In genomic region chr9:7001571-7001970, GRCh38 we compare ENCODE assay signal across 25 cellular contexts.
DNase-seq lines count a peak whose midpoint lies in the region; ATAC-seq, FAIRE-seq and TF ChIP-seq lines count a peak whose summit lies in the region.
"Had no signal": no experiment of that assay in that cellular context is flagged by ENCODE, and none has a peak within 500 bp of the region (broad histone marks: within the 10 kb centered on the region; RNA-seq: fewer than 3 reads in every experiment).

No MANE protein-coding gene starts in this region.

- in situ Hi-C loops in HepG2 (cut with HindIII; ENCODE audit: extremely low pct_ligation_motif_present, low pct_unique_long_range_greater_than_20kb), result no loop called here
- in situ Hi-C loops in K562 (cut with MboI), result no loop called here
- in situ Hi-C loops in transverse colon (cut with MboI; ENCODE audit: low pct_ligation_motif_present in 1 of 4, low pct_unique_long_range_greater_than_20kb in 1 of 4, low sequenced_read_pairs in 3 of 4), result no loop called here

- no peaks in the 10 kb centered on the region for H3K9me3 Mint-ChIP-seq in activated CD8-positive, alpha-beta T cell treated with anti-CD3 and anti-CD28 coated beads for 36 hours
- H3K9me3 Mint-ChIP-seq in activated CD8-positive, alpha-beta T cell treated with anti-CD3 and anti-CD28 coated beads, Interleukin-2, amount 10 ng/mL, durations not matched to agents 7 days and 5 days (ENCODE audit: insufficient read depth), result no peaks in the 10 kb centered on the region
- H3K9me3 Mint-ChIP-seq: CD14-positive monocyte; CD4-positive, alpha-beta T cell; CD8-positive, alpha-beta memory T cell had no signal

- no peak for DNase-seq in activated CD8-positive, alpha-beta T cell treated with anti-CD3 and anti-CD28 coated beads for 36 hours
- no peak for DNase-seq in activated CD8-positive, alpha-beta T cell treated with anti-CD3 and anti-CD28 coated beads, Interleukin-2, amount 10 ng/mL, durations not matched to agents 7 days and 5 days
- DNase-seq in HepG2 (ENCODE audit: low spot score), result no peak
- DNase-seq in right lobe of liver, result no peak
- DNase-seq in K562 (ENCODE audit: extremely low read depth in 1 of 4, low spot score in 3 of 4), result no peak
- no peak for DNase-seq in transverse colon
- no peak for DNase-seq in urothelium cell line (ENCODE audit: low spot score)
- DNase-seq in AG08395 (ENCODE audit: low spot score), result no peak
- DNase-seq: AML-193; BE2C; CD4-positive, alpha-beta T cell; CD8-positive, alpha-beta memory T cell; DMS 273 treated with DMSO at 0.1 percent for 48 hours; DMS79; EL; GDM1; GOT3; HCEC 1CT had no signal

- H3K79me2 ChIP-seq in HepG2 (ENCODE audit: insufficient read depth, low read length), result no peaks in the 10 kb centered on the region
- no peaks in the 10 kb centered on the region for H3K79me2 ChIP-seq in K562 (ENCODE audit: control insufficient read depth, insufficient read depth, low read length)

- no peaks in the 10 kb centered on the region for H3K9me1 ChIP-seq in K562 (ENCODE audit: control insufficient read depth, insufficient read depth, low read length)

- WGBS in HepG2 (ENCODE audit: low lambda C conversion rate), result 96% methylated on average over 1 of the region's 1 CpG
- WGBS in right lobe of liver (ENCODE audit: insufficient coverage, low coverage, low lambda C conversion rate, missing lambda C conversion rate), result 89% methylated on average over 1 of the region's 1 CpG
- WGBS in K562 (ENCODE audit: insufficient coverage, low coverage, missing lambda C conversion rate), result 20% methylated on average over 1 of the region's 1 CpG
- WGBS in transverse colon (ENCODE audit: low coverage in 1 of 2), 2 donors, result 78 to 82% methylated on average over 1 of the region's 1 CpG

- no peak for TF ChIP-seq CTCF in activated CD8-positive, alpha-beta T cell treated with anti-CD3 and anti-CD28 coated beads for 36 hours (IDR thresholded peaks at IDR 0.05)
- TF ChIP-seq CTCF in HepG2 (CRISPR knock-in tag; IDR thresholded peaks at IDR 0.05) (no peak), right lobe of liver (IDR thresholded peaks at IDR 0.05) (no peak), K562 (IDR thresholded peaks at IDR 0.05 in 2 of 3, conservative IDR thresholded peaks at IDR 0.05 in 1 of 3; ENCODE audit: insufficient read depth in 2 of 3, low read depth in 1 of 3, low read length in 3 of 3) (no peak), transverse colon (IDR thresholded peaks at IDR 0.05) (no peak)

- BruUV-seq in HepG2 (replicated peaks; lab: Mats Ljungman, UMichigan) (no TSS peak), K562 (replicated peaks; lab: Mats Ljungman, UMichigan) (no TSS peak)

- no peaks in the 10 kb centered on the region for H3K4me1 Mint-ChIP-seq in activated CD8-positive, alpha-beta T cell treated with anti-CD3 and anti-CD28 coated beads for 36 hours (ENCODE audit: low read depth)
- no peaks in the 10 kb centered on the region for H3K4me1 Mint-ChIP-seq in activated CD8-positive, alpha-beta T cell treated with anti-CD3 and anti-CD28 coated beads, Interleukin-2, amount 10 ng/mL, durations not matched to agents 7 days and 5 days (ENCODE audit: low read depth)

- FAIRE-seq in HepG2 (lab: Jason Lieb, UNC), result no peak
- no peak for FAIRE-seq in K562 (lab: Jason Lieb, UNC)
- no peak for FAIRE-seq in urothelium cell line (lab: Jason Lieb, UNC)
- FAIRE-seq: A204.1, D721Med, GM12878, H54 had no signal

- H3K27me3 ChIP-seq in HepG2 (ENCODE audit: control insufficient read depth in 1 of 2, insufficient read depth in 2 of 2, low read length in 2 of 2), result no peaks in the 10 kb centered on the region
- no peaks in the 10 kb centered on the region for H3K27me3 ChIP-seq in right lobe of liver
- H3K27me3 ChIP-seq in K562 (ENCODE audit: control insufficient read depth in 2 of 2, insufficient read depth in 2 of 2, low read length in 2 of 2), result no peaks in the 10 kb centered on the region
- H3K27me3 ChIP-seq in transverse colon, result no peaks in the 10 kb centered on the region
- H3K27me3 ChIP-seq: BE2C; BLaER1 treated with 17β-estradiol and CSF1 and Interleukin-3, amounts not matched to agents 10 nM and 100 nM had no signal

- H3K4me3 Mint-ChIP-seq in activated CD8-positive, alpha-beta T cell treated with anti-CD3 and anti-CD28 coated beads for 36 hours, result no peak overlapping the region
- H3K4me3 Mint-ChIP-seq in activated CD8-positive, alpha-beta T cell treated with anti-CD3 and anti-CD28 coated beads, Interleukin-2, amount 10 ng/mL, durations not matched to agents 7 days and 5 days, result no peak overlapping the region
- H3K4me3 Mint-ChIP-seq: CD14-positive monocyte; CD4-positive, alpha-beta T cell; CD8-positive, alpha-beta memory T cell had no signal

- TF ChIP-seq EP300 in HepG2 (IDR thresholded peaks at IDR 0.05; ENCODE audit: low read depth in 2 of 2, low read length in 2 of 2), result no peak
- TF ChIP-seq EP300 in HepG2 (CRISPR knock-in tag; IDR thresholded peaks at IDR 0.05; ENCODE audit: borderline replicate concordance), result no peak
- no peak for TF ChIP-seq EP300 in K562 (IDR thresholded peaks at IDR 0.05; ENCODE audit: low read length)
- no peak for TF ChIP-seq EP300 in transverse colon (IDR thresholded peaks at IDR 0.05; ENCODE audit: low read depth)

- H3K27me3 Mint-ChIP-seq in activated CD8-positive, alpha-beta T cell treated with anti-CD3 and anti-CD28 coated beads for 36 hours, result no peaks in the 10 kb centered on the region
- no peaks in the 10 kb centered on the region for H3K27me3 Mint-ChIP-seq in activated CD8-positive, alpha-beta T cell treated with anti-CD3 and anti-CD28 coated beads, Interleukin-2, amount 10 ng/mL, durations not matched to agents 7 days and 5 days (ENCODE audit: low read depth)
- H3K27me3 Mint-ChIP-seq: CD4-positive, alpha-beta T cell; CD8-positive, alpha-beta memory T cell had no signal

- POLR2A ChIA-PET in activated CD8-positive, alpha-beta T cell treated with anti-CD3 and anti-CD28 coated beads for 36 hours (lab: Charles Lee), result no interaction called here
- POLR2A ChIA-PET in activated CD8-positive, alpha-beta T cell treated with anti-CD3 and anti-CD28 coated beads, Interleukin-2, amount 10 ng/mL, durations not matched to agents 7 days and 5 days (lab: Charles Lee), result no interaction called here
- POLR2A ChIA-PET in HepG2 (lab: Yijun Ruan, JAX), result no interaction called here
- POLR2A ChIA-PET in K562 (lab: Yijun Ruan, JAX), result interaction anchor here (0.7 kb wide), 1 partner anchor 20 kb away, joined by 4 read pairs; no protein-coding TSS in a partner anchor

- TF ChIP-seq RAD21 in HepG2 (CRISPR knock-in tag; IDR thresholded peaks at IDR 0.05) (no peak), K562 (CRISPR knock-in tag; conservative IDR thresholded peaks at IDR 0.05 in 1 of 2, IDR thresholded peaks at IDR 0.05 in 1 of 2) (no peak)

- H3K9me3 ChIP-seq in HepG2 (ENCODE audit: low read length) (no peaks in the 10 kb centered on the region), right lobe of liver (no peaks in the 10 kb centered on the region), K562 (replicated peaks; ENCODE audit: control insufficient read depth, insufficient read depth, low read depth, low read length) (no peaks in the 10 kb centered on the region), transverse colon (no peaks in the 10 kb centered on the region)
- H3K9me3 ChIP-seq: BE2C had no signal

- TF ChIP-seq POLR2A in HepG2 (IDR thresholded peaks at IDR 0.05; ENCODE audit: insufficient read depth in 1 of 2, low read depth in 2 of 2, low read length in 2 of 2), result no peak
- TF ChIP-seq POLR2A in right lobe of liver (IDR thresholded peaks at IDR 0.05), result no peak
- no peak for TF ChIP-seq POLR2A in K562 (conservative IDR thresholded peaks at IDR 0.05)
- no peak for TF ChIP-seq POLR2A in transverse colon (IDR thresholded peaks at IDR 0.05)

- CTCF ChIA-PET in activated CD8-positive, alpha-beta T cell treated with anti-CD3 and anti-CD28 coated beads for 36 hours (lab: Charles Lee), result interaction anchor here (2.1 kb wide), 1 partner anchor 10 kb away, joined by 6 read pairs; no protein-coding TSS in a partner anchor
- CTCF ChIA-PET in activated CD8-positive, alpha-beta T cell treated with anti-CD3 and anti-CD28 coated beads, Interleukin-2, amount 10 ng/mL, durations not matched to agents 7 days and 5 days (lab: Charles Lee), result interaction anchor here (0.7 to 1.3 kb wide), 2 partner anchors 15 to 264 kb away, joined by 3 read pairs; no protein-coding TSS in a partner anchor
- CTCF ChIA-PET in HepG2 (lab: Yijun Ruan, JAX; ENCODE audit: low intra/inter-chr PET ratio, low total read pairs) (no interaction called here), K562 (lab: Yijun Ruan, JAX; ENCODE audit: low intra/inter-chr PET ratio) (no interaction called here)

- H3K9ac ChIP-seq in HepG2 (ENCODE audit: insufficient read depth, low read depth, low read length), result no peak overlapping the region
- no peak overlapping the region for H3K9ac ChIP-seq in K562 (ENCODE audit: insufficient read depth in 1 of 2, low read depth in 2 of 2, low read length in 2 of 2)
- H3K9ac ChIP-seq: BLaER1 treated with 17β-estradiol and CSF1 and Interleukin-3, amounts not matched to agents 10 nM and 100 nM had no signal

- no peaks in the 10 kb centered on the region for H4K20me1 ChIP-seq in HepG2 (ENCODE audit: insufficient read depth, low read length)
- H4K20me1 ChIP-seq in K562 (replicated peaks; ENCODE audit: control insufficient read depth, insufficient read depth, low read length), result no peaks in the 10 kb centered on the region

- intact Hi-C loops in activated CD8-positive, alpha-beta T cell treated with anti-CD3 and anti-CD28 coated beads for 36 hours (cut with micrococcal nuclease), result no loop called here
- intact Hi-C loops in HepG2 (cut with micrococcal nuclease; ENCODE audit: unreplicated experiment), result no loop called here
- intact Hi-C loops in right lobe of liver (cut with DNase I), result no loop called here
- intact Hi-C loops in K562 (cut with micrococcal nuclease), result no loop called here
- intact Hi-C loops in transverse colon (cut with DNase I; ENCODE audit: low total_unique reads), result no loop called here

- H3K27ac Mint-ChIP-seq in activated CD8-positive, alpha-beta T cell treated with anti-CD3 and anti-CD28 coated beads for 36 hours, result peak overlapping the region; percentile 0
- H3K27ac Mint-ChIP-seq in activated CD8-positive, alpha-beta T cell treated with anti-CD3 and anti-CD28 coated beads, Interleukin-2, amount 10 ng/mL, durations not matched to agents 7 days and 5 days, result no peak overlapping the region
- H3K27ac Mint-ChIP-seq: CD14-positive monocyte; CD4-positive, alpha-beta T cell had no signal

- peaks cover 26% of the 10 kb centered on the region for H3K36me3 Mint-ChIP-seq in activated CD8-positive, alpha-beta T cell treated with anti-CD3 and anti-CD28 coated beads for 36 hours (ENCODE audit: low read depth)
- peaks cover 33% of the 10 kb centered on the region for H3K36me3 Mint-ChIP-seq in activated CD8-positive, alpha-beta T cell treated with anti-CD3 and anti-CD28 coated beads, Interleukin-2, amount 10 ng/mL, durations not matched to agents 7 days and 5 days (ENCODE audit: low read depth)

- H2AFZ ChIP-seq in HepG2 (ENCODE audit: low read length), result no peak overlapping the region
- H2AFZ ChIP-seq in K562 (ENCODE audit: low read depth, low read length), result no peak overlapping the region

- H3K4me2 ChIP-seq in HepG2 (ENCODE audit: low read depth, low read length), result no peak overlapping the region
- no peak overlapping the region for H3K4me2 ChIP-seq in K562 (ENCODE audit: insufficient read depth, low read length)
- H3K4me2 ChIP-seq: BLaER1 treated with 17β-estradiol and CSF1 and Interleukin-3, amounts not matched to agents 10 nM and 100 nM had no signal

- H3K27ac ChIP-seq in HepG2 (ENCODE audit: extremely low read length, insufficient read depth, low read length) (no peak overlapping the region), right lobe of liver (no peak overlapping the region), K562 (ENCODE audit: extremely low read depth, low read depth, low read length) (no peak overlapping the region), transverse colon (no peak overlapping the region)
- H3K27ac ChIP-seq: 22Rv1; BLaER1 treated with 17β-estradiol and CSF1 and Interleukin-3, amounts not matched to agents 10 nM and 100 nM had no signal

- H3K4me3 ChIP-seq in HepG2 (replicated peaks in 1 of 3; ENCODE audit: insufficient read depth in 1 of 3, low read depth in 2 of 3, low read length in 3 of 3) (no peak overlapping the region), right lobe of liver (no peak overlapping the region), K562 (no peak overlapping the region), transverse colon (no peak overlapping the region)
- H3K4me3 ChIP-seq: BLaER1 treated with 17β-estradiol and CSF1 and Interleukin-3, amounts not matched to agents 10 nM and 100 nM; GM12878 had no signal

- H3K4me1 ChIP-seq in HepG2 (ENCODE audit: insufficient read depth, low read length) (no peaks in the 10 kb centered on the region), right lobe of liver (no peaks in the 10 kb centered on the region), K562 (replicated peaks in 1 of 2; ENCODE audit: control insufficient read depth in 2 of 2, insufficient read depth in 2 of 2, low read length in 2 of 2) (no peaks in the 10 kb centered on the region), transverse colon (no peaks in the 10 kb centered on the region)
- H3K4me1 ChIP-seq: BE2C; BLaER1 treated with 17β-estradiol and CSF1 and Interleukin-3, amounts not matched to agents 10 nM and 100 nM had no signal

- H3K36me3 ChIP-seq in HepG2 (replicated peaks in 1 of 2; ENCODE audit: control insufficient read depth in 1 of 2, insufficient read depth in 2 of 2, low read length in 2 of 2) (peaks cover 3% of the 10 kb centered on the region in 2 experiments; a peak in 1 of 5 replicates), right lobe of liver (peaks cover 0 to 3% (median 0%) of the 10 kb centered on the region in 4 donors), K562 (ENCODE audit: control insufficient read depth, insufficient read depth, low read length) (no peaks in the 10 kb centered on the region), transverse colon (peaks cover 0 to 6% (median 0%) of the 10 kb centered on the region in 4 donors)
- H3K36me3 ChIP-seq: BE2C had no signal

- no peak for ATAC-seq in activated CD8-positive, alpha-beta T cell treated with anti-CD3 and anti-CD28 coated beads for 36 hours
- ATAC-seq in activated CD8-positive, alpha-beta T cell treated with anti-CD3 and anti-CD28 coated beads, Interleukin-2, amount 10 ng/mL, durations not matched to agents 7 days and 5 days, result no peak
- ATAC-seq in HepG2 (no peak), right lobe of liver (no peak), K562 (no peak)
- ATAC-seq: GM12878 had no signal

Comparison
In these comparisons a context has a peak if more than half of its experiments do, and no peak if none do; other contexts are left out.
1. CTCF ChIA-PET loops: an anchor here in activated CD8-positive, alpha-beta T cell treated with anti-CD3 and anti-CD28 coated beads for 36 hours (2.1 kb wide) and activated CD8-positive, alpha-beta T cell treated with anti-CD3 and anti-CD28 coated beads, Interleukin-2, amount 10 ng/mL, durations not matched to agents 7 days and 5 days (0.7 to 1.3 kb wide); none called in HepG2 and K562.